Comparison of ENCODE assay signal across 36 cellular contexts in genomic region chr3:48419597-48419996, GRCh38. TPM values are rescaled to one million over a fixed set of nuclear protein-coding genes. Genes with fewer than 3 reads are reported as not detected.
"Had no signal": no experiment of that assay in that cellular context is flagged by ENCODE, and none has a peak within 500 bp of the region (broad histone marks: within the 10 kb centered on the region; RNA-seq: fewer than 3 reads in every experiment).

No MANE protein-coding gene starts in this region.

- H3K4me3 ChIP-seq: adrenal gland, body of pancreas, colonic mucosa, esophagus squamous epithelium, gastroesophageal sphincter had no signal

- H3K4me1 ChIP-seq: adrenal gland, colonic mucosa had no signal

- H3K27ac ChIP-seq: adrenal gland, body of pancreas, colonic mucosa, epithelial cell of prostate, esophagus squamous epithelium, gastroesophageal sphincter, WERI-Rb-1 had no signal

- DNase-seq: activated B cell treated with CpG ODN at 0.5 μM for 24 hours; activated CD4-positive, alpha-beta T cell treated with anti-CD3 and anti-CD28 coated beads for 48 hours; activated CD4-positive, alpha-beta T cell treated with anti-CD3 and anti-CD28 coated beads, Interleukin-2, amount 50 U/mL, for 1 hour; activated CD4-positive, alpha-beta T cell treated with anti-CD3 and anti-CD28 coated beads, Interleukin-2, amount 50 U/mL, for 48 hours; activated CD8-positive, alpha-beta memory T cell treated with anti-CD3 and anti-CD28 coated beads for 24 hours; activated CD8-positive, alpha-beta T cell treated with anti-CD3 and anti-CD28 coated beads for 36 hours; activated effector memory CD4-positive, alpha-beta T cell treated with Interleukin-2 at 50 U/mL for 16 hours; activated gamma-delta T cell treated with Interleukin-2 at 50 U/mL for 16 hours; activated naive CD4-positive, alpha-beta T cell treated with Interleukin-2 at 50 U/mL for 16 hours; activated naive CD8-positive, alpha-beta T cell treated with anti-CD3 and anti-CD28 coated beads for 36 hours; activated naive CD8-positive, alpha-beta T cell treated with anti-CD3 and anti-CD28 coated beads, Interleukin-2, amount 50 U/mL, for 24 hours; activated T-cell treated with anti-CD3 and anti-CD28 coated beads, Interleukin-2, amount 50 U/mL, for 4 hours; adrenal gland; amygdala; body of pancreas; central memory CD4-positive, alpha-beta T cell; cerebellar nuclear complex; colonic mucosa; effector CD8-positive, alpha-beta T cell; esophagus squamous epithelium; foreskin melanocyte; T-helper 1 cell; T-helper 17 cell; T1000; WERI-Rb-1 had no signal

- H3K36me3 ChIP-seq: colonic mucosa had no signal

- H3K27me3 ChIP-seq: adrenal gland, body of pancreas, colonic mucosa, esophagus squamous epithelium, gastroesophageal sphincter had no signal

- FAIRE-seq: endometrium, endothelial cell of umbilical vein had no signal

- H3K9me3 ChIP-seq: adrenal gland, body of pancreas, colonic mucosa, esophagus squamous epithelium, gastroesophageal sphincter had no signal

- ATAC-seq: activated CD4-positive, CD25-positive, alpha-beta regulatory T cell treated with anti-CD3 and anti-CD28 coated beads, Interleukin-2, amount 50 U/mL, for 24 hours; activated CD8-positive, alpha-beta T cell treated with anti-CD3 and anti-CD28 coated beads for 36 hours; activated naive CD8-positive, alpha-beta T cell treated with anti-CD3 and anti-CD28 coated beads, Interleukin-2, amount 50 U/mL, for 24 hours; activated T-cell treated with anti-CD3 and anti-CD28 coated beads, Interleukin-2, amount 50 U/mL, for 4 hours; activated T-helper 17 cell treated with anti-CD3 and anti-CD28 coated beads, Interleukin-2, amount 50 U/mL, for 72 hours; body of pancreas; gastroesophageal sphincter; T-helper 17 cell had no signal

RNA-seq across cellular contexts. Expression of gene FBXW12, which starts 47.6 kb away (rescaled TPM):
- total RNA-seq: activated B cell treated with CpG ODN at 0.5 μM for 24 hours; activated CD8-positive, alpha-beta T cell treated with anti-CD3 and anti-CD28 coated beads for 36 hours; activated naive CD8-positive, alpha-beta T cell treated with anti-CD3 and anti-CD28 coated beads for 36 hours; activated T-cell treated with anti-CD3 and anti-CD28 coated beads, Interleukin-2, amount 50 U/mL, for 4 hours; activated T-helper 17 cell treated with anti-CD3 and anti-CD28 coated beads, Interleukin-2, amount 50 U/mL, for 72 hours; adrenal gland; aorta; colonic mucosa; dermis microvascular lymphatic vessel endothelial cell; endothelial cell of umbilical vein; esophagus squamous epithelium; fibroblast of lung; fibroblast of villous mesenchyme; gastroesophageal sphincter; glomerular endothelial cell; T-helper 17 cell had no signal
- polyA plus RNA-seq: aorta, endothelial cell of umbilical vein had no signal
